Comparison of ENCODE assay signal across 13 cellular contexts in genomic region chr2:223585691-223586090, GRCh38. TPM values are rescaled to one million over a fixed set of nuclear protein-coding genes. Genes with fewer than 3 reads are reported as not detected.
DNase-seq lines count a peak whose midpoint lies in the region; ATAC-seq lines count a peak whose summit lies in the region.
"Had no signal": no experiment of that assay in that cellular context is flagged by ENCODE, and none has a peak within 500 bp of the region (broad histone marks: within the 10 kb centered on the region; RNA-seq: fewer than 3 reads in every experiment).

No MANE protein-coding gene starts in this region.

- no peak for ATAC-seq in GM21619 (IDR thresholded peaks at IDR 0.05; ENCODE audit: unreplicated experiment)
- no peak for ATAC-seq in HG03520 (IDR thresholded peaks at IDR 0.05; ENCODE audit: unreplicated experiment)
- ATAC-seq: Panc1 had no signal

- DNase-seq in DMS53 treated with DMSO at 0.1 percent for 48 hours (lab: John Stamatoyannopoulos, UW; ENCODE audit: unreplicated experiment): peak; percentile 56
- DNase-seq in NCI-H2029 (lab: John Stamatoyannopoulos, UW): peak; percentile 91
- peak; percentile 44 for DNase-seq in SK-MEL-5 (ENCODE audit: low read depth, low spot score)
- peak; percentile 8 for DNase-seq in kidney tubule cell (ENCODE audit: low spot score)
- no peak for DNase-seq in NCI-H2171 (lab: John Stamatoyannopoulos, UW)
- no peak for DNase-seq in activated T-cell treated with anti-CD3 and anti-CD28 coated beads, Interleukin-2, amount 50 U/mL, for 48 hours
- DNase-seq: activated CD4-positive, CD25-positive, alpha-beta regulatory T cell treated with anti-CD3 and anti-CD28 coated beads, Interleukin-2, amount 50 U/mL, for 72 hours; activated naive CD4-positive, alpha-beta T cell treated with Interleukin-2 at 50 U/mL for 16 hours; left cardiac atrium; psoas muscle had no signal

- in situ Hi-C loops in SK-MEL-5 (cut with HindIII; ENCODE audit: low pct_unique_long_range_greater_than_20kb, low sequenced_read_pairs): no loop called here

RNA-seq across cellular contexts. Expression of gene SCG2, which starts 16.5 kb away (rescaled TPM):
- total RNA-seq in SK-MEL-5 (2014; rRNA removed; shearing (Covaris generic)): 5.9 and 6.6 TPM in 2 replicates
- polyA plus RNA-seq in SK-MEL-5 (2015; cell fraction: cytosol; rRNA removed): 7.8 and 8.6 TPM in 2 replicates
- 11.7 and 15.9 TPM in 2 replicates for polyA plus RNA-seq in SK-MEL-5 (2015; cell fraction: nucleus; rRNA removed)

Comparison
In these comparisons a context has a peak if more than half of its experiments do, and no peak if none do; other contexts are left out.
1. DNase-seq: peak in DMS53 treated with DMSO at 0.1 percent for 48 hours (single experiment), NCI-H2029 (single experiment), SK-MEL-5 (single experiment) and kidney tubule cell (single experiment); none in NCI-H2171 (single experiment) and activated T-cell treated with anti-CD3 and anti-CD28 coated beads, Interleukin-2, amount 50 U/mL, for 48 hours (0 of 2).